ENCODE assay signal across 18 cellular contexts in genomic region chr15:63251701-63252100, GRCh38.
"Had no signal": no experiment of that assay in that cellular context is flagged by ENCODE, and none has a peak within 500 bp of the region (broad histone marks: within the 10 kb centered on the region; RNA-seq: fewer than 3 reads in every experiment).

No MANE protein-coding gene starts in this region.

- DNase-seq: activated CD4-positive, alpha-beta memory T cell treated with anti-CD3 and anti-CD28 coated beads, Interleukin-2, amount 10 ng/mL, durations not matched to agents 7 days and 5 days; activated CD4-positive, alpha-beta T cell treated with anti-CD3 and anti-CD28 coated beads for 36 hours; activated CD8-positive, alpha-beta memory T cell treated with anti-CD3 and anti-CD28 coated beads, Interleukin-2, amount 50 U/mL, for 48 hours; activated naive CD4-positive, alpha-beta T cell treated with anti-CD3 and anti-CD28 coated beads for 36 hours; body of pancreas; cortex of kidney; effector CD8-positive, alpha-beta T cell; left cardiac atrium; naive thymus-derived CD8-positive, alpha-beta T cell; occipital lobe; right lobe of liver; stimulated activated CD4-positive, alpha-beta T cell treated with anti-CD3 and anti-CD28 coated beads, Interleukin-2, amount 100 ng/mL, for 48 hours; stimulated activated naive CD4-positive, alpha-beta T cell treated with Interleukin-2 at 50 U/mL for 16 hours; T-helper 9 cell had no signal

- H3K36me3 ChIP-seq: prostate gland, right lobe of liver had no signal

- H3K4me3 Mint-ChIP-seq: activated CD4-positive, alpha-beta memory T cell treated with anti-CD3 and anti-CD28 coated beads, Interleukin-2, amount 10 ng/mL, durations not matched to agents 7 days and 5 days; activated CD4-positive, alpha-beta T cell treated with anti-CD3 and anti-CD28 coated beads for 36 hours; activated naive CD4-positive, alpha-beta T cell treated with anti-CD3 and anti-CD28 coated beads for 36 hours; central memory CD8-positive, alpha-beta T cell; naive thymus-derived CD8-positive, alpha-beta T cell had no signal

- H3K4me1 ChIP-seq: body of pancreas, prostate gland had no signal

- H3K4me3 ChIP-seq: body of pancreas, lung, prostate gland, right lobe of liver had no signal

- H3K27me3 ChIP-seq: body of pancreas, right lobe of liver had no signal

- H3K27me3 Mint-ChIP-seq: activated CD4-positive, alpha-beta memory T cell treated with anti-CD3 and anti-CD28 coated beads, Interleukin-2, amount 10 ng/mL, durations not matched to agents 7 days and 5 days; activated CD4-positive, alpha-beta T cell treated with anti-CD3 and anti-CD28 coated beads for 36 hours; central memory CD8-positive, alpha-beta T cell; naive thymus-derived CD8-positive, alpha-beta T cell had no signal

- H3K27ac Mint-ChIP-seq: activated CD4-positive, alpha-beta memory T cell treated with anti-CD3 and anti-CD28 coated beads, Interleukin-2, amount 10 ng/mL, durations not matched to agents 7 days and 5 days; activated naive CD4-positive, alpha-beta T cell treated with anti-CD3 and anti-CD28 coated beads for 36 hours had no signal

- H3K9me3 ChIP-seq: body of pancreas, prostate gland, right lobe of liver had no signal

- ATAC-seq: activated CD4-positive, alpha-beta T cell treated with anti-CD3 and anti-CD28 coated beads for 36 hours; body of pancreas; left cardiac atrium; naive thymus-derived CD8-positive, alpha-beta T cell; right lobe of liver had no signal

- H3K9me3 Mint-ChIP-seq: activated CD4-positive, alpha-beta memory T cell treated with anti-CD3 and anti-CD28 coated beads, Interleukin-2, amount 10 ng/mL, durations not matched to agents 7 days and 5 days; activated naive CD4-positive, alpha-beta T cell treated with anti-CD3 and anti-CD28 coated beads for 36 hours; central memory CD8-positive, alpha-beta T cell; naive thymus-derived CD8-positive, alpha-beta T cell had no signal

- H3K27ac ChIP-seq: body of pancreas, prostate gland, right lobe of liver, VCaP had no signal
